Comparison of ENCODE assay signal across 20 cellular contexts in genomic region chrX:33032700-33033099, GRCh38.
"Had no signal": no experiment of that assay in that cellular context is flagged by ENCODE, and none has a peak within 500 bp of the region (broad histone marks: within the 10 kb centered on the region; RNA-seq: fewer than 3 reads in every experiment).

No MANE protein-coding gene starts in this region.

- H3K4me3 ChIP-seq: adrenal gland, cardiac muscle cell, prostate gland, SK-N-MC, spleen, suprapubic skin had no signal

- DNase-seq: activated CD4-positive, alpha-beta T cell treated with anti-CD3 and anti-CD28 coated beads for 1 hour; activated CD4-positive, alpha-beta T cell treated with anti-CD3 and anti-CD28 coated beads, Interleukin-2, amount 50 U/mL, for 4 hours; activated effector memory CD4-positive, alpha-beta T cell treated with anti-CD3 and anti-CD28 coated beads, Interleukin-2, amount 50 U/mL, for 16 hours; activated T-cell treated with anti-CD3 and anti-CD28 coated beads, Interleukin-2, amount 50 U/mL, for 72 hours; adrenal gland; effector memory CD8-positive, alpha-beta T cell; foreskin keratinocyte; hypothalamus; kidney; midbrain; spleen; stimulated activated CD8-positive, alpha-beta memory T cell treated with anti-CD3 and anti-CD28 coated beads, Interleukin-4, amount 100 ng/mL, for 48 hours; stimulated activated naive CD4-positive, alpha-beta T cell; WERI-Rb-1 had no signal

- H3K36me3 ChIP-seq: adrenal gland, cardiac muscle cell, prostate gland, spleen, suprapubic skin, WERI-Rb-1 had no signal

- H3K9me3 ChIP-seq: adrenal gland, prostate gland, spleen, suprapubic skin had no signal

- H3K27me3 ChIP-seq: adrenal gland, cardiac muscle cell, foreskin keratinocyte, spleen, suprapubic skin had no signal

- ATAC-seq: activated T-cell treated with anti-CD3 and anti-CD28 coated beads, Interleukin-2, amount 50 U/mL, for 72 hours; effector memory CD8-positive, alpha-beta T cell; foreskin keratinocyte; left lobe of liver; sciatic nerve had no signal

- H3K4me1 ChIP-seq: adrenal gland, foreskin keratinocyte, prostate gland, spleen, suprapubic skin had no signal

- H3K27ac ChIP-seq: cardiac muscle cell, foreskin keratinocyte, prostate gland, SK-N-MC, spleen, suprapubic skin, WERI-Rb-1 had no signal
